In genomic region chr1:32014937-32015363, GRCh38 we compare ENCODE assay signal across 8 cellular contexts. TPM values are rescaled to one million over a fixed set of nuclear protein-coding genes. Genes with fewer than 3 reads are reported as not detected.
DNase-seq lines count a peak whose midpoint lies in the region; ATAC-seq lines count a peak whose summit lies in the region.

No MANE protein-coding gene starts in this region.

- no peaks in the 10 kb centered on the region for H3K27me3 ChIP-seq in layer of hippocampus (ENCODE audit: control insufficient read depth, insufficient read depth, low read length)
- H3K27me3 ChIP-seq in thymus (ENCODE audit: control insufficient read depth, insufficient read depth) = no peaks in the 10 kb centered on the region

- no peaks in the 10 kb centered on the region for H3K27me3 Mint-ChIP-seq in activated T-cell treated with anti-CD3 and anti-CD28 coated beads, Interleukin-2, amount 50 U/mL, for 72 hours (ENCODE audit: low read depth)
- H3K27me3 Mint-ChIP-seq in activated naive CD8-positive, alpha-beta T cell treated with anti-CD3 and anti-CD28 coated beads, Interleukin-2, amount 50 U/mL, for 24 hours = peaks cover 2% of the 10 kb centered on the region

- H3K4me1 ChIP-seq in thymus (ENCODE audit: control insufficient read depth, insufficient read depth, low read length) = peaks cover 18% of the 10 kb centered on the region

- no peaks in the 10 kb centered on the region for H3K9me3 Mint-ChIP-seq in activated T-cell treated with anti-CD3 and anti-CD28 coated beads, Interleukin-2, amount 50 U/mL, for 72 hours
- no peaks in the 10 kb centered on the region for H3K9me3 Mint-ChIP-seq in activated naive CD8-positive, alpha-beta T cell treated with anti-CD3 and anti-CD28 coated beads, Interleukin-2, amount 50 U/mL, for 24 hours

- H3K36me3 Mint-ChIP-seq in activated T-cell treated with anti-CD3 and anti-CD28 coated beads, Interleukin-2, amount 50 U/mL, for 72 hours (ENCODE audit: insufficient read depth in 2 of 2) = peaks cover 13 to 20% of the 10 kb centered on the region in 2 donors
- H3K36me3 Mint-ChIP-seq in activated naive CD8-positive, alpha-beta T cell treated with anti-CD3 and anti-CD28 coated beads, Interleukin-2, amount 50 U/mL, for 24 hours (ENCODE audit: low read depth) = peaks cover 30% of the 10 kb centered on the region

- H3K4me1 Mint-ChIP-seq in activated T-cell treated with anti-CD3 and anti-CD28 coated beads, Interleukin-2, amount 50 U/mL, for 72 hours (ENCODE audit: low read depth) = peaks cover 54% of the 10 kb centered on the region
- H3K4me1 Mint-ChIP-seq in activated naive CD8-positive, alpha-beta T cell treated with anti-CD3 and anti-CD28 coated beads, Interleukin-2, amount 50 U/mL, for 24 hours = peaks cover 41% of the 10 kb centered on the region

- under 1% methylated on average over 14 of the region's 14 CpGs for WGBS in thymus

- peaks cover 6% of the 10 kb centered on the region for H3K36me3 ChIP-seq in thymus (ENCODE audit: control insufficient read depth, insufficient read depth)

- DNase-seq in activated T-cell treated with anti-CD3 and anti-CD28 coated beads, Interleukin-2, amount 50 U/mL, for 72 hours = peak in 1 of 2 donors; percentile 13
- DNase-seq in activated T-cell treated with anti-CD3 and anti-CD28 coated beads, Interleukin-2, amount 50 U/mL, for 1 hour = no peak
- DNase-seq in activated naive CD8-positive, alpha-beta T cell treated with anti-CD3 and anti-CD28 coated beads, Interleukin-2, amount 50 U/mL, for 24 hours = no peak
- no peak for DNase-seq in central memory CD4-positive, alpha-beta T cell
- no peak for DNase-seq in NCI-H1436 treated with DMSO at 0.1 percent for 48 hours (lab: John Stamatoyannopoulos, UW)

- ATAC-seq in activated T-cell treated with anti-CD3 and anti-CD28 coated beads, Interleukin-2, amount 50 U/mL, for 72 hours (replicated peaks in 1 of 2) = no peak
- ATAC-seq in activated naive CD8-positive, alpha-beta T cell treated with anti-CD3 and anti-CD28 coated beads, Interleukin-2, amount 50 U/mL, for 24 hours = no peak
- no peak for ATAC-seq in GM19463 (IDR thresholded peaks at IDR 0.05; ENCODE audit: unreplicated experiment)

- peak overlapping the region; percentile 98 for H3K27ac ChIP-seq in layer of hippocampus (ENCODE audit: low read depth, low read length)
- H3K27ac ChIP-seq in thymus (ENCODE audit: low read depth) = peak overlapping the region; percentile 99

- no peaks in the 10 kb centered on the region for H3K9me3 ChIP-seq in thymus (ENCODE audit: control insufficient read depth)

- H3K4me3 Mint-ChIP-seq in activated T-cell treated with anti-CD3 and anti-CD28 coated beads, Interleukin-2, amount 50 U/mL, for 72 hours = peak overlapping the region; percentile 96 to 98
- peak overlapping the region; percentile 88 for H3K4me3 Mint-ChIP-seq in activated naive CD8-positive, alpha-beta T cell treated with anti-CD3 and anti-CD28 coated beads, Interleukin-2, amount 50 U/mL, for 24 hours

- H3K27ac Mint-ChIP-seq in activated T-cell treated with anti-CD3 and anti-CD28 coated beads, Interleukin-2, amount 50 U/mL, for 72 hours = peak overlapping the region; percentile 89
- peak overlapping the region; percentile 96 for H3K27ac Mint-ChIP-seq in activated naive CD8-positive, alpha-beta T cell treated with anti-CD3 and anti-CD28 coated beads, Interleukin-2, amount 50 U/mL, for 24 hours

- peak overlapping the region; percentile 97 for H3K4me3 ChIP-seq in thymus (ENCODE audit: low read length)

RNA-seq across cellular contexts. Expression of gene KHDRBS1, which starts 1.3 kb away (rescaled TPM):
- total RNA-seq in activated T-cell treated with anti-CD3 and anti-CD28 coated beads, Interleukin-2, amount 50 U/mL, for 72 hours = 100 to 1,000 TPM; 138 to 156 TPM
- 124 TPM for polyA plus RNA-seq in thymus

RNA-seq across cellular contexts. Expression of gene TMEM39B, which starts 57.8 kb away (rescaled TPM):
- total RNA-seq in activated T-cell treated with anti-CD3 and anti-CD28 coated beads, Interleukin-2, amount 50 U/mL, for 72 hours = 10 to 100 TPM; 28.4 to 38.0 TPM
- polyA plus RNA-seq in thymus = 13.1 TPM
